8 cellular contexts compared by ENCODE assay signal in the genomic region with DNA sequence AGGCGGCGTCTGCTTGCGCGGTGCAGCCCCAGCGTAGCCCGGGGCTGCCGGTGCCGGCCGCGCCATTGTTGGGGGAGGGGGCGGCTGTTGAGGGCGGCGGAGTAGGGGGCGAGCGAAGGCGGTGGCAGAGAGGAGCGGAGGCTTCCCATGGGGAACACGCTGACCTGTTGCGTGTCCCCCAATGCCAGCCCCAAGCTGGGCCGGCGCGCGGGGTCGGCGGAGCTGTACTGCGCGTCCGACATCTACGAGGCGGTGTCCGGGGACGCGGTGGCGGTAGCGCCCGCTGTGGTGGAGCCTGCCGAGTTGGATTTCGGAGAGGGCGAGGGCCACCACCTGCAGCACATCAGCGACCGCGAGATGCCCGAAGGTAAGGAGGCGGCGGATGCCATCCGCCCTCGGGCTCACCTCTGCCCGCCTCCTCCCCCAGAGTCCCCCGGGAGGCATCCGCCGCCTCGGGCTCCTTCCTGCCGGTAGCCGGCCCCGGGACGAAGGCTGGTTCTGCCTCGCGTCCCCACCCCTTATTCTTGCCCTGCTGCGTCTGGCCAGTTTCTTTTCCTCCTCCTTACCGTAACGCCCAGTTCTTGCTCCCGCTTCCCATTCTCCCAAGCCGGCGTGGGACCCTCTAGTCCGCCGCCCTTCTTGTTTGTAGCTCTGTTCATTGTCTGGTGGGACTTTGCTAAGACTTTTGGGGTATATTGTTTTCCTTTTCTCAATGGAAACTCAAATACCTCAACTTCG.
A peak's percentile ranks its signal among the peaks of the same experiment; 100 is the strongest.
DNase-seq lines count a peak whose midpoint lies in the region; ATAC-seq and TF ChIP-seq lines count a peak whose summit lies in the region.

No MANE protein-coding gene starts in this region.

- TF ChIP-seq CTCF in astrocyte of the spinal cord (IDR thresholded peaks at IDR 0.05; ENCODE audit: low read depth, low read length) = no peak

- H3K27me3 ChIP-seq in iPS-20b (ENCODE audit: insufficient read depth, low read length) = no peaks in the 10 kb centered on the region

- peak; percentile 58 for DNase-seq in CD1c-positive myeloid dendritic cell (ENCODE audit: extremely low spot score)
- peak; percentile 26 for DNase-seq in T follicular helper cell (ENCODE audit: low read depth)
- DNase-seq in astrocyte of the spinal cord (ENCODE audit: low read depth, low spot score) = peak; percentile 47
- peak; percentile 24 to 37 for DNase-seq in stimulated activated CD4-positive, alpha-beta T cell treated with anti-CD3 and anti-CD28 coated beads, Interleukin-12 subunit alpha, Interleukin-12 subunit beta, amount 100 ng/mL, for 24 hours (ENCODE audit: low read depth in 2 of 2)
- no peak for DNase-seq in NCI-H187 (lab: John Stamatoyannopoulos, UW)

- H3K9ac ChIP-seq in iPS-20b (ENCODE audit: low read depth, low read length) = peak overlapping the region; percentile 67; the same call in 1 of the 2 replicates

- ATAC-seq in GM19397 (IDR thresholded peaks at IDR 0.05; ENCODE audit: unreplicated experiment) = peak; percentile 30
- peak; percentile 29 for ATAC-seq in HG03460 (IDR thresholded peaks at IDR 0.05; ENCODE audit: unreplicated experiment)

- no peaks in the 10 kb centered on the region for H3K9me3 ChIP-seq in iPS-20b (ENCODE audit: insufficient read depth, low read depth, low read length)

- peaks cover 5% of the 10 kb centered on the region for H3K36me3 ChIP-seq in iPS-20b (ENCODE audit: insufficient read depth, low read depth, low read length)

- peaks cover 3% of the 10 kb centered on the region; the same call in 1 of the 2 replicates for H3K4me1 ChIP-seq in iPS-20b (ENCODE audit: insufficient read depth, low read length)

- no peak overlapping the region for H3K27ac ChIP-seq in iPS-20b (ENCODE audit: low read length)

- in situ Hi-C loops in astrocyte of the spinal cord (cut with HindIII; ENCODE audit: low sequenced_read_pairs) = no loop called here

- peak overlapping the region; percentile 86 for H3K4me3 ChIP-seq in astrocyte of the spinal cord (ENCODE audit: low read depth, low read length)
- H3K4me3 ChIP-seq in iPS-20b (ENCODE audit: low read length) = peak overlapping the region; percentile 72

Comparison
In these comparisons a context has a peak if more than half of its experiments do, and no peak if none do; other contexts are left out.
1. DNase-seq: peak in CD1c-positive myeloid dendritic cell (single experiment), T follicular helper cell (single experiment), astrocyte of the spinal cord (single experiment) and stimulated activated CD4-positive, alpha-beta T cell treated with anti-CD3 and anti-CD28 coated beads, Interleukin-12 subunit alpha, Interleukin-12 subunit beta, amount 100 ng/mL, for 24 hours (2 of 2); none in NCI-H187 (0 of 2).